In the genomic region with DNA sequence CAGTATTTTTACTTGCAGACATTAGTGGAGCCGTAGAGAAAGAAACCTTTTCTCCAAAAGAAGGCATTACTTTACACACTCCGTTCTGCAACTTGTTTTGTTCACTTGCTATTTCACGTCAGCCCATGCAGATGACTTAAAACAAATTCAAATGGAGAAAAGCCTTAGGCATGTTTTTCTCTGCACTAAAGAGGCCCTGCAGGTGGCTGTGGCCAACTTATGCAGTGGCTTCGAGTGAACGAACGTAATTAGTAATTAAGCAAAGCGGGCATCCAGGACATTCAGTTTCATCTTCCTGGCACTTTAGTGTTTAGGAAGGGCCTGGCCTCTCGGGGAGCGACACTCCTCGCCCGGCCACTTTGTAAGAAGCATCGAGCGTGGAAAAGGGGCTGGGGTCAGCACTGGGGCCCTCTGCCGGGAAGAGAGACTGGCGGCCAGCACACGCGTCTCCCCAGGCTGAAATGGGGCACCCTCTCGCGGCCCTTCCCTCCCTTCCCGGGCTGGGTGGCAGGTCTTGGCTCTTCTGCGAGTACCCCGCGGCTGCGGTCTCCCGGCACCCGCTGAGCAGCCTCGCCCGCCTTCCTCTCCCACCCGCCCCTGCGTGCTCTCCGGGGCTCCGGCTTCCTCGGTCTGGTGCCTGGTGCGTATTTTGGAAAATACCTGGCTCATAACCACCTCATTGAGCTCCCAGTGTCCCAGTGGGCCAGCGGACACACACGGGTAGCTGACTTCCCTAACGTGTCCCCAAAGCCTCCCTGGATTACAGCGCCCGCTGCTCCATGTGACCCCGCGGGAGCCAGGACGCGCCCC, we compare ENCODE assay signal across 8 cellular contexts. TPM values are rescaled to one million over a fixed set of nuclear protein-coding genes. Genes with fewer than 3 reads are reported as not detected.
A peak's percentile ranks its signal among the peaks of the same experiment; 100 is the strongest.
DNase-seq lines count a peak whose midpoint lies in the region; ATAC-seq lines count a peak whose summit lies in the region.

No MANE protein-coding gene starts in this region.

- H3K9ac ChIP-seq in endocrine pancreas (ENCODE audit: control insufficient read depth, insufficient read depth, low read length): peak overlapping the region; percentile 90
- peak overlapping the region; percentile 50 to 84 (median 78) for H3K9ac ChIP-seq in subcutaneous abdominal adipose tissue (ENCODE audit: low read length in 5 of 5)

- peak overlapping the region; percentile 76 for H3K27ac ChIP-seq in subcutaneous abdominal adipose tissue (ENCODE audit: low read depth, low read length)

- H3K4me1 ChIP-seq in endocrine pancreas (ENCODE audit: control insufficient read depth, insufficient read depth, low read length): peaks cover 25% of the 10 kb centered on the region
- peaks cover 0 to 30% (median 22%) of the 10 kb centered on the region in 5 donors for H3K4me1 ChIP-seq in subcutaneous abdominal adipose tissue (ENCODE audit: control insufficient read depth in 5 of 5, insufficient read depth in 5 of 5, low read length in 5 of 5)

- H3K9me3 ChIP-seq in endocrine pancreas (ENCODE audit: control insufficient read depth, low read length) (no peaks in the 10 kb centered on the region), subcutaneous abdominal adipose tissue (ENCODE audit: control insufficient read depth in 5 of 5, low read length in 5 of 5) (no peaks in the 10 kb centered on the region)

- peak; percentile 30 for DNase-seq in NCI-H2196 (lab: John Stamatoyannopoulos, UW; ENCODE audit: unreplicated experiment)
- no peak for DNase-seq in NCI-H2196 treated with DMSO at 0.1 percent for 48 hours (lab: John Stamatoyannopoulos, UW; ENCODE audit: unreplicated experiment)
- DNase-seq in NAMALWA (ENCODE audit: low spot score): peak; percentile 74
- DNase-seq in activated CD4-positive, alpha-beta T cell treated with anti-CD3 and anti-CD28 coated beads, Interleukin-2, amount 50 U/mL, for 4 hours: peak; percentile 22 to 32
- peak; percentile 20 for DNase-seq in mucosa of gallbladder (ENCODE audit: low spot score)

- peak overlapping the region; percentile 86 for H3K4me3 ChIP-seq in endocrine pancreas (ENCODE audit: control insufficient read depth, insufficient read depth, low read length)
- H3K4me3 ChIP-seq in subcutaneous abdominal adipose tissue (ENCODE audit: low read depth in 1 of 5, low read length in 5 of 5): peak overlapping the region; percentile 77 to 97 (median 88)

- ATAC-seq in HG02571 (IDR thresholded peaks at IDR 0.05; ENCODE audit: unreplicated experiment): peak; percentile 34

- H3K36me3 ChIP-seq in endocrine pancreas (ENCODE audit: control insufficient read depth, insufficient read depth, low read length) (no peaks in the 10 kb centered on the region), subcutaneous abdominal adipose tissue (ENCODE audit: control insufficient read depth in 5 of 5, insufficient read depth in 5 of 5, low read length in 5 of 5) (peaks cover 0 to 5% (median 3%) of the 10 kb centered on the region in 5 donors)

- no peaks in the 10 kb centered on the region for H3K27me3 ChIP-seq in endocrine pancreas (ENCODE audit: control insufficient read depth, insufficient read depth, low read length)
- H3K27me3 ChIP-seq in subcutaneous abdominal adipose tissue (ENCODE audit: control insufficient read depth in 5 of 5, insufficient read depth in 4 of 5, low read length in 5 of 5): no peaks in the 10 kb centered on the region

RNA-seq across cellular contexts. Expression of a gene that starts 0.7 kb away (rescaled TPM):
- total RNA-seq in mucosa of gallbladder: 96.4 TPM

RNA-seq across cellular contexts. Expression of a gene that starts 36.6 kb away (rescaled TPM):
- total RNA-seq in mucosa of gallbladder: 3.7 TPM
